23 cellular contexts compared by ENCODE assay signal in genomic region chr11:129251067-129251466, GRCh38. TPM values are rescaled to one million over a fixed set of nuclear protein-coding genes. Genes with fewer than 3 reads are reported as not detected.
DNase-seq lines count a peak whose midpoint lies in the region; ATAC-seq, FAIRE-seq and TF ChIP-seq lines count a peak whose summit lies in the region.
"Had no signal": no experiment of that assay in that cellular context is flagged by ENCODE, and none has a peak within 500 bp of the region (broad histone marks: within the 10 kb centered on the region; RNA-seq: fewer than 3 reads in every experiment).

No MANE protein-coding gene starts in this region.

- in situ Hi-C loops in Panc1 (cut with HindIII; ENCODE audit: low pct_unique_long_range_greater_than_20kb, low sequenced_read_pairs) = no loop called here

- TF ChIP-seq CTCF in Panc1 (IDR thresholded peaks at IDR 0.05) (no peak), fibroblast of lung (conservative IDR thresholded peaks at IDR 0.05 in 1 of 2, IDR thresholded peaks at IDR 0.05 in 1 of 2; ENCODE audit: low read depth in 1 of 2, low read length in 2 of 2) (no peak), D721Med (IDR thresholded peaks at IDR 0.05; ENCODE audit: insufficient read depth, missing control alignments) (no peak), breast epithelium (IDR thresholded peaks at IDR 0.05) (no peak)

- peak overlapping the region; percentile 60; the same call in 1 of the 2 replicates for H3K27ac ChIP-seq in Panc1 (ENCODE audit: low read length)
- H3K27ac ChIP-seq in fibroblast of lung (ENCODE audit: insufficient read depth, low read length) = no peak overlapping the region
- H3K27ac ChIP-seq in breast epithelium = no peak overlapping the region
- H3K27ac ChIP-seq: body of pancreas, neutrophil, VCaP had no signal

- CTCF ChIA-PET in Panc1 (lab: Charles Lee) = no interaction called here

- no peaks in the 10 kb centered on the region for H3K9me3 ChIP-seq in Panc1 (ENCODE audit: control insufficient read depth, insufficient read depth, low read depth, low read length)
- no peaks in the 10 kb centered on the region for H3K9me3 ChIP-seq in fibroblast of lung (ENCODE audit: control insufficient read depth, insufficient read depth, low read depth, low read length)
- H3K9me3 ChIP-seq in breast epithelium = no peaks in the 10 kb centered on the region
- H3K9me3 ChIP-seq: body of pancreas, neutrophil had no signal

- H2AFZ ChIP-seq in fibroblast of lung (ENCODE audit: low read length) = no peak overlapping the region

- intact Hi-C loops in Panc1 (cut with micrococcal nuclease; ENCODE audit: unreplicated experiment) (no loop called here), breast epithelium (cut with DNase I; ENCODE audit: low total_unique reads) (no loop called here)

- POLR2A ChIA-PET in Panc1 (lab: Charles Lee) = interaction anchor here (0.6 kb wide), 2 partner anchors 21 to 106 kb away, joined by 3 read pairs; no protein-coding TSS in a partner anchor

- no peaks in the 10 kb centered on the region for H4K20me1 ChIP-seq in fibroblast of lung (ENCODE audit: control insufficient read depth, extremely low read depth, insufficient read depth, low read length)

- FAIRE-seq in D721Med (lab: Jason Lieb, UNC) = no peak

- H3K4me1 ChIP-seq in Panc1 (ENCODE audit: control insufficient read depth, insufficient read depth, low read length) (peaks cover 55% of the 10 kb centered on the region), fibroblast of lung (ENCODE audit: control insufficient read depth, extremely low read depth, insufficient read depth, low read length) (no peaks in the 10 kb centered on the region), breast epithelium (no peaks in the 10 kb centered on the region)

- no peak for TF ChIP-seq POLR2A in breast epithelium (IDR thresholded peaks at IDR 0.05)

- no peak overlapping the region for H3K4me3 ChIP-seq in Panc1 (ENCODE audit: low read depth in 2 of 2, low read length in 2 of 2)
- H3K4me3 ChIP-seq in fibroblast of lung (replicated peaks in 1 of 4; ENCODE audit: control extremely low read depth in 1 of 4, insufficient read depth in 1 of 4, low read depth in 3 of 4, low read length in 4 of 4) = no peak overlapping the region
- H3K4me3 ChIP-seq in breast epithelium = no peak overlapping the region
- H3K4me3 ChIP-seq: body of pancreas had no signal

- no TSS peak for BruUV-seq in Panc1 (replicated peaks; lab: Mats Ljungman, UMichigan)

- H3K36me3 ChIP-seq in Panc1 (ENCODE audit: control insufficient read depth, insufficient read depth, low read length) = no peaks in the 10 kb centered on the region
- no peaks in the 10 kb centered on the region for H3K36me3 ChIP-seq in fibroblast of lung (ENCODE audit: control insufficient read depth, insufficient read depth, low read length)
- H3K36me3 ChIP-seq in breast epithelium = no peaks in the 10 kb centered on the region
- H3K36me3 ChIP-seq: neutrophil had no signal

- no peaks in the 10 kb centered on the region for H3K79me2 ChIP-seq in fibroblast of lung (ENCODE audit: control insufficient read depth, insufficient read depth, low read length)

- DNase-seq in A172 (ENCODE audit: low spot score) = peak; percentile 7
- peak; percentile 51 for DNase-seq in HCEC 1CT
- no peak for DNase-seq in Panc1 (ENCODE audit: low read depth, low spot score)
- peak; percentile 59 to 74 for DNase-seq in fibroblast of lung (ENCODE audit: low read depth in 2 of 2)
- DNase-seq in NCI-H187 (lab: John Stamatoyannopoulos, UW) = no peak
- DNase-seq in HUDEP-2 (lab: John Stamatoyannopoulos, UW; ENCODE audit: unreplicated experiment in 76 of 76) = no peak
- no peak for DNase-seq in D721Med (ENCODE audit: insufficient read length, low spot score)
- DNase-seq in breast epithelium (ENCODE audit: low spot score in 2 of 2) = no peak
- DNase-seq: ACHN; activated CD4-positive, alpha-beta T cell treated with anti-CD3 and anti-CD28 coated beads, Interleukin-2, amount 50 U/mL, for 48 hours; activated T-cell treated with anti-CD3 and anti-CD28 coated beads for 4 hours; body of pancreas; CD4-positive, CD25-positive, alpha-beta regulatory T cell; cortex of kidney; DND-41; NCI-H1092 treated with DMSO at 0.1 percent for 48 hours; right cardiac atrium; Right ventricle myocardium superior; T-helper 1 cell; trophoblast cell had no signal

- H3K4me2 ChIP-seq in fibroblast of lung (ENCODE audit: extremely low read depth, insufficient read depth, low read length) = no peak overlapping the region

- no peaks in the 10 kb centered on the region for H3K27me3 ChIP-seq in Panc1 (ENCODE audit: control insufficient read depth, insufficient read depth, low read length)
- no peaks in the 10 kb centered on the region for H3K27me3 ChIP-seq in fibroblast of lung (ENCODE audit: control insufficient read depth, insufficient read depth, low read length)
- H3K27me3 ChIP-seq in breast epithelium = no peaks in the 10 kb centered on the region
- H3K27me3 ChIP-seq: body of pancreas, neutrophil had no signal

- no peak overlapping the region for H3K9ac ChIP-seq in fibroblast of lung (ENCODE audit: insufficient read depth, low read length)

- ATAC-seq in Panc1 = no peak
- ATAC-seq: body of pancreas, left lobe of liver, right cardiac atrium had no signal

RNA-seq across cellular contexts. Expression of gene ARHGAP32, which starts 58.9 kb away (rescaled TPM):
- total RNA-seq in A172 (2014; rRNA removed; shearing (Covaris generic)) = 4.8 and 11.3 TPM in 2 replicates
- 44.6 TPM for total RNA-seq in Panc1 (2021; ENCODE audit: unreplicated experiment)
- 14.2 TPM for polyA plus RNA-seq in Panc1 (2012; ENCODE audit: insufficient read length)
- total RNA-seq in fibroblast of lung = 8.7 and 9.6 TPM in 2 replicates
- 4.0 and 5.7 TPM in 2 replicates for polyA plus RNA-seq in fibroblast of lung
- polyA plus RNA-seq in fibroblast of lung (2012) = 2.7 and 2.9 TPM in 2 replicates
- polyA minus RNA-seq in fibroblast of lung (ENCODE audit: low replicate concordance) = 3.7 and 8.2 TPM in 2 replicates
- 10 to 100 TPM; 19.8 to 56.6 (median 37.4) TPM for total RNA-seq in breast epithelium

Comparison
In these comparisons a context has a peak if more than half of its experiments do, and no peak if none do; other contexts are left out.
1. DNase-seq: peak in A172 (single experiment), HCEC 1CT (single experiment) and fibroblast of lung (2 of 2); none in Panc1 (single experiment), NCI-H187 (0 of 2), HUDEP-2 (0 of 76), D721Med (single experiment) and breast epithelium (0 of 2).